Comparison of ENCODE assay signal across 9 cellular contexts in genomic region chr6:193773-194310, GRCh38.
DNase-seq lines count a peak whose midpoint lies in the region; TF ChIP-seq lines count a peak whose summit lies in the region.
"Had no signal": no experiment of that assay in that cellular context is flagged by ENCODE, and none has a peak within 500 bp of the region (broad histone marks: within the 10 kb centered on the region; RNA-seq: fewer than 3 reads in every experiment).

No MANE protein-coding gene starts in this region.

- H3K4me1 Mint-ChIP-seq in activated naive CD4-positive, alpha-beta T cell treated with anti-CD3 and anti-CD28 coated beads, Interleukin-2, amount 50 U/mL, for 24 hours = peaks cover 66% of the 10 kb centered on the region
- peaks cover 73% of the 10 kb centered on the region for H3K4me1 Mint-ChIP-seq in stimulated activated naive CD8-positive, alpha-beta T cell treated with anti-CD3 and anti-CD28 coated beads, Interleukin-15, Interleukin-2, amounts not matched to agents 100 ng/mL and 50 ng/mL, for 24 hours (ENCODE audit: low read depth)

- peak overlapping the region; percentile 68 for H3K4me3 Mint-ChIP-seq in activated naive CD4-positive, alpha-beta T cell treated with anti-CD3 and anti-CD28 coated beads, Interleukin-2, amount 50 U/mL, for 24 hours
- peak overlapping the region; percentile 59 for H3K4me3 Mint-ChIP-seq in stimulated activated naive CD8-positive, alpha-beta T cell treated with anti-CD3 and anti-CD28 coated beads, Interleukin-15, Interleukin-2, amounts not matched to agents 100 ng/mL and 50 ng/mL, for 24 hours

- H3K27ac Mint-ChIP-seq in activated naive CD4-positive, alpha-beta T cell treated with anti-CD3 and anti-CD28 coated beads, Interleukin-2, amount 50 U/mL, for 24 hours = peak overlapping the region; percentile 94
- H3K27ac Mint-ChIP-seq in stimulated activated naive CD8-positive, alpha-beta T cell treated with anti-CD3 and anti-CD28 coated beads, Interleukin-15, Interleukin-2, amounts not matched to agents 100 ng/mL and 50 ng/mL, for 24 hours = peak overlapping the region; percentile 84

- no peak for TF ChIP-seq CTCF in NB4 (IDR thresholded peaks at IDR 0.05; ENCODE audit: low read depth, low read length)

- TF ChIP-seq POLR2A in NB4 (IDR thresholded peaks at IDR 0.05; ENCODE audit: extremely low read depth, insufficient read length) = no peak

- peaks cover 3% of the 10 kb centered on the region for H3K36me3 Mint-ChIP-seq in activated naive CD4-positive, alpha-beta T cell treated with anti-CD3 and anti-CD28 coated beads, Interleukin-2, amount 50 U/mL, for 24 hours
- H3K36me3 Mint-ChIP-seq in stimulated activated naive CD8-positive, alpha-beta T cell treated with anti-CD3 and anti-CD28 coated beads, Interleukin-15, Interleukin-2, amounts not matched to agents 100 ng/mL and 50 ng/mL, for 24 hours (ENCODE audit: low read depth) = no peaks in the 10 kb centered on the region

- H3K27me3 Mint-ChIP-seq in activated naive CD4-positive, alpha-beta T cell treated with anti-CD3 and anti-CD28 coated beads, Interleukin-2, amount 50 U/mL, for 24 hours = no peaks in the 10 kb centered on the region
- no peaks in the 10 kb centered on the region for H3K27me3 Mint-ChIP-seq in stimulated activated naive CD8-positive, alpha-beta T cell treated with anti-CD3 and anti-CD28 coated beads, Interleukin-15, Interleukin-2, amounts not matched to agents 100 ng/mL and 50 ng/mL, for 24 hours

- H3K9me3 Mint-ChIP-seq in activated naive CD4-positive, alpha-beta T cell treated with anti-CD3 and anti-CD28 coated beads, Interleukin-2, amount 50 U/mL, for 24 hours = peaks cover 5% of the 10 kb centered on the region
- peaks cover 7% of the 10 kb centered on the region for H3K9me3 Mint-ChIP-seq in stimulated activated naive CD8-positive, alpha-beta T cell treated with anti-CD3 and anti-CD28 coated beads, Interleukin-15, Interleukin-2, amounts not matched to agents 100 ng/mL and 50 ng/mL, for 24 hours

- H3K4me3 ChIP-seq in NB4 (ENCODE audit: low read depth, low read length) = no peak overlapping the region

- peak; percentile 47 for DNase-seq in activated naive CD4-positive, alpha-beta T cell treated with Interleukin-2 at 50 U/mL for 16 hours
- no peak for DNase-seq in activated naive CD4-positive, alpha-beta T cell (lab: John Stamatoyannopoulos, UW)
- DNase-seq in NB4 (ENCODE audit: low read depth) (peak; percentile 76), kidney glomerular epithelial cell (lab: John Stamatoyannopoulos, UW) (no peak), iPS-NIHi7 (ENCODE audit: extremely low spot score) (no peak), OCI-M2 (lab: John Stamatoyannopoulos, UW; ENCODE audit: unreplicated experiment) (no peak)
- DNase-seq: substantia nigra had no signal

Comparison
In these comparisons a context has a peak if more than half of its experiments do, and no peak if none do; other contexts are left out.
1. DNase-seq: peak in activated naive CD4-positive, alpha-beta T cell treated with Interleukin-2 at 50 U/mL for 16 hours (single experiment) and NB4 (single experiment); none in activated naive CD4-positive, alpha-beta T cell (0 of 4), kidney glomerular epithelial cell (single experiment), iPS-NIHi7 (single experiment) and OCI-M2 (single experiment).